Comparison of ENCODE assay signal across 8 cellular contexts in the genomic region with DNA sequence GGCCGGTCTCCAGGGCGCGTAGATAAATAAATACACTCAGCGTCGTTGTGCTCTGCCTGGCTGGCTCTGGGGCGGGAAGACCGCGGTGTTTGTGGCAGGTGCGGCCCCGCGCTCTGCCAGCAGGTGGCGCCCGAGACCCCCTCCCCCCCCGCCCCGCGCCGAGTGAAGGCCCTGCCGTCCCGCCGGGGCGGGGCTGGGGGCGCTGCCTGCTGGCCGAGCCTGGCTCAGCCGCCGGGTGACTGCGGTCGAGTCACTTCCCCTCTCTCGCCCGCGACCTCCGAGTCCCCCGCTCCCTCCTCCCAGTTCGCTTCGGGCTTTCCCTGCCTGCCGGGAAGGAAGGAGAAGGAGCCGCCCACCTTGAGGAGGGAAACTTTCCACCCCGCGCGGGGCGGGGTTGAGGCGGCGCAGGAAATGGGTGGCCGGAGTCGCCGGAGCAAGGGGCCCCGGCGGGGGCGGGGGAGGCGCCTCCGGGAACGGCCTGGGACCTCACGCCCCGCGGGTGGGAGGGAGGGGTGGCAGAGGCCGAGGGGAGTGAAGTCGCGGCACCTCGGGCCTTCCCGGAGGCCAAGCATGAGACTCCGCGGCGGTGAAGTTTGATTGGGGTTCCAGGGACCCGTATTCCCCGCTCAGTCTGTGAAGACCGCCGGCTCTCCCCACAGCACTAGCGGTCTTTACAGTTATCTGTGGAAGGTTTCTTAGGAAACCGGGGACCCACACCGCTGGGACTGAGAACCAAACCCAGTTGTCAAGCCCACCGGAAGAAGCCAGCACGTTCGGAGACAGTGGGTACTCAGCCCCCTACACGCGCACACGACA. TPM values are rescaled to one million over a fixed set of nuclear protein-coding genes. Genes with fewer than 3 reads are reported as not detected.
DNase-seq lines count a peak whose midpoint lies in the region; FAIRE-seq and TF ChIP-seq lines count a peak whose summit lies in the region.

No MANE protein-coding gene starts in this region.

- H3K4me3 Mint-ChIP-seq in stimulated activated naive CD8-positive, alpha-beta T cell treated with anti-CD3 and anti-CD28 coated beads, Interleukin-15, Interleukin-2, amounts not matched to agents 100 ng/mL and 50 ng/mL, for 24 hours = peak overlapping the region; percentile 85

- H4K20me1 ChIP-seq in neural cell (ENCODE audit: insufficient read depth) = peaks cover 15% of the 10 kb centered on the region

- H3K9me3 ChIP-seq in neural cell (ENCODE audit: low read length) = no peaks in the 10 kb centered on the region

- TF ChIP-seq RAD21 in neural cell (conservative IDR thresholded peaks at IDR 0.05) = peak; percentile 39

- CTCF ChIA-PET in RWPE1 (lab: Yijun Ruan, JAX) = interaction anchor here (0.6 to 4.7 kb wide), 5 partner anchors 14 to 511 kb away, joined by 3 to 95 read pairs (median 5); no protein-coding TSS in a partner anchor

- H3K4me2 ChIP-seq in neural cell (ENCODE audit: low read length) = peak overlapping the region; percentile 88

- H3K27ac ChIP-seq in RWPE1 (peak overlapping the region; percentile 98), neural cell (ENCODE audit: low read length) (peak overlapping the region; percentile 44)

- no peak overlapping the region for H2AFZ ChIP-seq in neural cell (ENCODE audit: low read depth, low read length)

- TF ChIP-seq EP300 in neural cell (conservative IDR thresholded peaks at IDR 0.05; ENCODE audit: poor library complexity, severe bottlenecking) = no peak

- TF ChIP-seq CTCF in RWPE1 (conservative IDR thresholded peaks at IDR 0.05; ENCODE audit: low read depth) (peak; percentile 95), fibroblast of pulmonary artery (IDR thresholded peaks at IDR 0.05; ENCODE audit: low read length, missing control alignments) (peak; percentile 39), neural cell (IDR thresholded peaks at IDR 0.05; ENCODE audit: poor library complexity, severe bottlenecking) (peak; percentile 76)

- peak overlapping the region; percentile 91 for H3K9ac ChIP-seq in neural cell (ENCODE audit: low read length)

- POLR2A ChIA-PET in RWPE1 (lab: Yijun Ruan, JAX; ENCODE audit: low non-redundant PET) = no interaction called here

- H3K9me2 ChIP-seq in neural cell (ENCODE audit: insufficient read depth, low read length) = no peaks in the 10 kb centered on the region

- peaks cover 23% of the 10 kb centered on the region for H3K36me3 Mint-ChIP-seq in stimulated activated naive CD8-positive, alpha-beta T cell treated with anti-CD3 and anti-CD28 coated beads, Interleukin-15, Interleukin-2, amounts not matched to agents 100 ng/mL and 50 ng/mL, for 24 hours (ENCODE audit: low read depth)

- H3F3A ChIP-seq in neural cell (ENCODE audit: insufficient read depth, low read length, poor library complexity, severe bottlenecking) = peaks cover 5% of the 10 kb centered on the region

- no peaks in the 10 kb centered on the region for H3K27me3 Mint-ChIP-seq in stimulated activated naive CD8-positive, alpha-beta T cell treated with anti-CD3 and anti-CD28 coated beads, Interleukin-15, Interleukin-2, amounts not matched to agents 100 ng/mL and 50 ng/mL, for 24 hours

- peak in 12 of 14 donors; percentile 47 to 87 (median 64) for DNase-seq in C1 segment of cervical spinal cord (lab: John Stamatoyannopoulos, UW)
- peak; percentile 97 for DNase-seq in GM19239 (ENCODE audit: insufficient read length, low spot score)
- DNase-seq in HT1080 (ENCODE audit: low read depth) = peak; percentile 96
- DNase-seq in RWPE1 (ENCODE audit: low spot score) = peak; percentile 92
- peak; percentile 84 for DNase-seq in activated T-helper 9 cell treated with anti-CD3 and anti-CD28 coated beads, Interleukin-2, amount 50 U/mL, for 16 hours (ENCODE audit: low read depth)
- DNase-seq in fibroblast of pulmonary artery (ENCODE audit: low read depth) = peak; percentile 98

- peaks cover 7% of the 10 kb centered on the region for H3K27me3 ChIP-seq in neural cell (ENCODE audit: insufficient read depth, low read depth, low read length)

- H3K4me1 Mint-ChIP-seq in stimulated activated naive CD8-positive, alpha-beta T cell treated with anti-CD3 and anti-CD28 coated beads, Interleukin-15, Interleukin-2, amounts not matched to agents 100 ng/mL and 50 ng/mL, for 24 hours (ENCODE audit: low read depth) = peaks cover 60% of the 10 kb centered on the region

- FAIRE-seq in GM19239 (lab: Jason Lieb, UNC) = peak; percentile 67

- H3K4me3 ChIP-seq in fibroblast of pulmonary artery (replicated peaks; ENCODE audit: low read depth, low read length) (peak overlapping the region; percentile 65), neural cell (ENCODE audit: low read length) (peak overlapping the region; percentile 82)

- peak overlapping the region; percentile 91 for H3K27ac Mint-ChIP-seq in stimulated activated naive CD8-positive, alpha-beta T cell treated with anti-CD3 and anti-CD28 coated beads, Interleukin-15, Interleukin-2, amounts not matched to agents 100 ng/mL and 50 ng/mL, for 24 hours

- H3K79me2 ChIP-seq in neural cell (replicated peaks; ENCODE audit: insufficient read depth, low read length) = peaks cover 40% of the 10 kb centered on the region

- no peaks in the 10 kb centered on the region for H3K36me3 ChIP-seq in neural cell (ENCODE audit: insufficient read depth, low read length)

- no peaks in the 10 kb centered on the region for H3K9me3 Mint-ChIP-seq in stimulated activated naive CD8-positive, alpha-beta T cell treated with anti-CD3 and anti-CD28 coated beads, Interleukin-15, Interleukin-2, amounts not matched to agents 100 ng/mL and 50 ng/mL, for 24 hours

TF ChIP-seq in neural cell, 6 proteins besides CTCF, POLR2A, EP300 and RAD21:
- TF ChIP-seq MXI1 (conservative IDR thresholded peaks at IDR 0.05; ENCODE audit: poor library complexity, severe bottlenecking) (peak; percentile 23), POLR2AphosphoS5 (IDR thresholded peaks at IDR 0.05) (no peak), TAF1 (IDR thresholded peaks at IDR 0.05; ENCODE audit: low read depth) (no peak), EZH2 (IDR thresholded peaks at IDR 0.05; ENCODE audit: borderline replicate concordance, insufficient read depth, low read length, poor library complexity, severe bottlenecking) (no peak), SMC3 (conservative IDR thresholded peaks at IDR 0.05; ENCODE audit: poor library complexity) (peak; percentile 60)
- TF ChIP-seq, protein P1, sequence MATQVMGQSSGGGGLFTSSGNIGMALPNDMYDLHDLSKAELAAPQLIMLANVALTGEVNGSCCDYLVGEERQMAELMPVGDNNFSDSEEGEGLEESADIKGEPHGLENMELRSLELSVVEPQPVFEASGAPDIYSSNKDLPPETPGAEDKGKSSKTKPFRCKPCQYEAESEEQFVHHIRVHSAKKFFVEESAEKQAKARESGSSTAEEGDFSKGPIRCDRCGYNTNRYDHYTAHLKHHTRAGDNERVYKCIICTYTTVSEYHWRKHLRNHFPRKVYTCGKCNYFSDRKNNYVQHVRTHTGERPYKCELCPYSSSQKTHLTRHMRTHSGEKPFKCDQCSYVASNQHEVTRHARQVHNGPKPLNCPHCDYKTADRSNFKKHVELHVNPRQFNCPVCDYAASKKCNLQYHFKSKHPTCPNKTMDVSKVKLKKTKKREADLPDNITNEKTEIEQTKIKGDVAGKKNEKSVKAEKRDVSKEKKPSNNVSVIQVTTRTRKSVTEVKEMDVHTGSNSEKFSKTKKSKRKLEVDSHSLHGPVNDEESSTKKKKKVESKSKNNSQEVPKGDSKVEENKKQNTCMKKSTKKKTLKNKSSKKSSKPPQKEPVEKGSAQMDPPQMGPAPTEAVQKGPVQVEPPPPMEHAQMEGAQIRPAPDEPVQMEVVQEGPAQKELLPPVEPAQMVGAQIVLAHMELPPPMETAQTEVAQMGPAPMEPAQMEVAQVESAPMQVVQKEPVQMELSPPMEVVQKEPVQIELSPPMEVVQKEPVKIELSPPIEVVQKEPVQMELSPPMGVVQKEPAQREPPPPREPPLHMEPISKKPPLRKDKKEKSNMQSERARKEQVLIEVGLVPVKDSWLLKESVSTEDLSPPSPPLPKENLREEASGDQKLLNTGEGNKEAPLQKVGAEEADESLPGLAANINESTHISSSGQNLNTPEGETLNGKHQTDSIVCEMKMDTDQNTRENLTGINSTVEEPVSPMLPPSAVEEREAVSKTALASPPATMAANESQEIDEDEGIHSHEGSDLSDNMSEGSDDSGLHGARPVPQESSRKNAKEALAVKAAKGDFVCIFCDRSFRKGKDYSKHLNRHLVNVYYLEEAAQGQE (IDR thresholded peaks at IDR 0.05; ENCODE audit: borderline replicate concordance) = no peak

RNA-seq across cellular contexts. Expression of a gene that starts 1.5 kb away (rescaled TPM):
- 65.5 and 74.4 TPM in 2 replicates for total RNA-seq in HT1080 (2014; rRNA removed; shearing (Covaris generic))
- 42.7 and 55.5 TPM in 2 replicates for polyA plus RNA-seq in HT1080 (2015; cell fraction: cytosol; rRNA removed)
- 76.0 and 118 TPM in 2 replicates for polyA plus RNA-seq in HT1080 (2015; cell fraction: nucleus; rRNA removed)
- polyA plus RNA-seq in neural cell = 18.3 and 19.8 TPM in 2 replicates
- polyA minus RNA-seq in neural cell = 5.4 and 8.6 TPM in 2 replicates

RNA-seq across cellular contexts. Expression of a gene that starts 2.0 kb away (rescaled TPM):
- total RNA-seq in HT1080 (2014; rRNA removed; shearing (Covaris generic)) = 34.6 and 45.1 TPM in 2 replicates
- 49.7 and 54.5 TPM in 2 replicates for polyA plus RNA-seq in HT1080 (2015; cell fraction: cytosol; rRNA removed)
- 22.0 and 23.9 TPM in 2 replicates for polyA plus RNA-seq in HT1080 (2015; cell fraction: nucleus; rRNA removed)
- 75.1 and 86.1 TPM in 2 replicates for polyA plus RNA-seq in neural cell
- polyA minus RNA-seq in neural cell = 52.6 and 57.5 TPM in 2 replicates

RNA-seq across cellular contexts. Expression of a gene that starts 4.1 kb away (rescaled TPM):
- 137 and 145 TPM in 2 replicates for total RNA-seq in HT1080 (2014; rRNA removed; shearing (Covaris generic))
- polyA plus RNA-seq in HT1080 (2015; cell fraction: cytosol; rRNA removed) = 92.5 and 122 TPM in 2 replicates
- polyA plus RNA-seq in HT1080 (2015; cell fraction: nucleus; rRNA removed) = 74.7 and 83.9 TPM in 2 replicates
- polyA plus RNA-seq in neural cell = 35.4 and 36.2 TPM in 2 replicates
- polyA minus RNA-seq in neural cell = 16.4 and 24.8 TPM in 2 replicates

RNA-seq across cellular contexts. Expression of a gene that starts 16.2 kb away (rescaled TPM):
- 6.2 and 6.5 TPM in 2 replicates for total RNA-seq in HT1080 (2014; rRNA removed; shearing (Covaris generic))
- 157 and 158 TPM in 2 replicates for polyA plus RNA-seq in HT1080 (2015; cell fraction: cytosol; rRNA removed)
- polyA plus RNA-seq in HT1080 (2015; cell fraction: nucleus; rRNA removed) = 490 and 510 TPM in 2 replicates
- polyA plus RNA-seq in neural cell = 3.5 and 4.6 TPM in 2 replicates
- 0.97 and 2.3 TPM in 2 replicates for polyA minus RNA-seq in neural cell

RNA-seq across cellular contexts. Expression of a gene that starts 21.2 kb away (rescaled TPM):
- total RNA-seq in HT1080 (2014; rRNA removed; shearing (Covaris generic)) = not detected in 2 replicates
- polyA plus RNA-seq in HT1080 (2015; cell fraction: cytosol; rRNA removed) = 0.16 TPM in 1 of 2 replicates, not detected in the other
- 0.14 TPM in 1 of 2 replicates, not detected in the other for polyA plus RNA-seq in HT1080 (2015; cell fraction: nucleus; rRNA removed)
- polyA plus RNA-seq in neural cell = 1.1 TPM in 1 of 2 replicates, not detected in the other
- polyA minus RNA-seq in neural cell = 0.49 TPM in 1 of 2 replicates, not detected in the other

Comparison
In these comparisons a context has a peak if more than half of its experiments do, and no peak if none do; other contexts are left out.
1. Peak in every context shown above with its lines: DNase-seq, H3K4me3 ChIP-seq and H3K27ac ChIP-seq.
2. CTCF ChIP-seq: peak in every context shown above with its lines; median percentile 95 in RWPE1; 76 in neural cell; 39 in fibroblast of pulmonary artery.